In genomic region chr3:65534825-65535224, GRCh38 we compare ENCODE assay signal across 19 cellular contexts.
"Had no signal": no experiment of that assay in that cellular context is flagged by ENCODE, and none has a peak within 500 bp of the region (broad histone marks: within the 10 kb centered on the region; RNA-seq: fewer than 3 reads in every experiment).

No MANE protein-coding gene starts in this region.

- H3K9me3 ChIP-seq: gastrocnemius medialis had no signal

- H3K36me3 ChIP-seq: gastrocnemius medialis had no signal

- H3K27ac ChIP-seq: gastrocnemius medialis had no signal

- ATAC-seq: activated naive CD8-positive, alpha-beta T cell treated with anti-CD3 and anti-CD28 coated beads, Interleukin-2, amount 50 U/mL, for 24 hours; activated T-cell treated with anti-CD3 and anti-CD28 coated beads, Interleukin-2, amount 50 U/mL, for 4 hours had no signal

- H3K36me3 Mint-ChIP-seq: activated naive CD4-positive, alpha-beta T cell treated with anti-CD3 and anti-CD28 coated beads, Interleukin-2, amount 10 ng/mL, durations not matched to agents 7 days and 5 days; memory B cell; naive B cell had no signal

- H3K4me1 Mint-ChIP-seq: activated CD4-positive, alpha-beta T cell treated with anti-CD3 and anti-CD28 coated beads, Interleukin-2, amount 10 ng/mL, durations not matched to agents 24 days and 14 days; activated naive CD4-positive, alpha-beta T cell treated with anti-CD3 and anti-CD28 coated beads, Interleukin-2, amount 10 ng/mL, durations not matched to agents 7 days and 5 days; activated naive CD8-positive, alpha-beta T cell treated with anti-CD3 and anti-CD28 coated beads, Interleukin-2, amount 50 U/mL, for 24 hours; memory B cell; naive B cell had no signal

- H3K9me3 Mint-ChIP-seq: activated CD4-positive, alpha-beta T cell treated with anti-CD3 and anti-CD28 coated beads, Interleukin-2, amount 10 ng/mL, durations not matched to agents 24 days and 14 days; activated naive CD8-positive, alpha-beta T cell treated with anti-CD3 and anti-CD28 coated beads, Interleukin-2, amount 50 U/mL, for 24 hours; activated T-cell treated with anti-CD3 and anti-CD28 coated beads, Interleukin-2, amount 50 U/mL, for 4 hours; brain; neural crest cell had no signal

- H3K4me3 ChIP-seq: gastrocnemius medialis had no signal

- H3K4me3 Mint-ChIP-seq: activated CD4-positive, alpha-beta T cell treated with anti-CD3 and anti-CD28 coated beads, Interleukin-2, amount 10 ng/mL, durations not matched to agents 24 days and 14 days; activated naive CD4-positive, alpha-beta T cell treated with anti-CD3 and anti-CD28 coated beads, Interleukin-2, amount 10 ng/mL, durations not matched to agents 7 days and 5 days; activated naive CD8-positive, alpha-beta T cell treated with anti-CD3 and anti-CD28 coated beads, Interleukin-2, amount 50 U/mL, for 24 hours; activated T-cell treated with anti-CD3 and anti-CD28 coated beads, Interleukin-2, amount 50 U/mL, for 4 hours; memory B cell; naive B cell; neural crest cell had no signal

- H3K27me3 ChIP-seq: gastrocnemius medialis had no signal

- DNase-seq: activated CD4-positive, alpha-beta T cell treated with anti-CD3 and anti-CD28 coated beads, Interleukin-2, amount 10 ng/mL, durations not matched to agents 24 days and 14 days; activated CD8-positive, alpha-beta memory T cell treated with anti-CD3 and anti-CD28 coated beads, Interleukin-2, amount 50 U/mL, for 4 hours; activated naive CD4-positive, alpha-beta T cell treated with anti-CD3 and anti-CD28 coated beads, Interleukin-2, amount 10 ng/mL, durations not matched to agents 7 days and 5 days; activated naive CD8-positive, alpha-beta T cell treated with anti-CD3 and anti-CD28 coated beads, Interleukin-2, amount 50 U/mL, for 24 hours; activated T-cell treated with anti-CD3 and anti-CD28 coated beads, Interleukin-2, amount 50 U/mL, for 4 hours; anterior cingulate cortex; central memory CD4-positive, alpha-beta T cell; effector CD4-positive, alpha-beta T cell; gastrocnemius medialis; head of caudate nucleus; naive B cell; stimulated activated CD4-positive, alpha-beta T cell treated with anti-CD3 and anti-CD28 coated beads, Interleukin-12 subunit alpha, Interleukin-12 subunit beta, amount 100 ng/mL, for 4 hours; stimulated activated CD4-positive, alpha-beta T cell treated with anti-CD3 and anti-CD28 coated beads, Interleukin-1b, Interleukin-23, amount 100 ng/mL, for 48 hours; stimulated activated CD8-positive, alpha-beta memory T cell treated with anti-CD3 and anti-CD28 coated beads, Interleukin-4, amount 100 ng/mL, for 48 hours; stimulated activated naive CD4-positive, alpha-beta T cell; T1000 had no signal

- H3K27me3 Mint-ChIP-seq: activated CD4-positive, alpha-beta T cell treated with anti-CD3 and anti-CD28 coated beads, Interleukin-2, amount 10 ng/mL, durations not matched to agents 24 days and 14 days; activated naive CD4-positive, alpha-beta T cell treated with anti-CD3 and anti-CD28 coated beads, Interleukin-2, amount 10 ng/mL, durations not matched to agents 7 days and 5 days; activated naive CD8-positive, alpha-beta T cell treated with anti-CD3 and anti-CD28 coated beads, Interleukin-2, amount 50 U/mL, for 24 hours; brain; memory B cell; naive B cell had no signal

- H3K27ac Mint-ChIP-seq: activated CD4-positive, alpha-beta T cell treated with anti-CD3 and anti-CD28 coated beads, Interleukin-2, amount 10 ng/mL, durations not matched to agents 24 days and 14 days; activated naive CD4-positive, alpha-beta T cell treated with anti-CD3 and anti-CD28 coated beads, Interleukin-2, amount 10 ng/mL, durations not matched to agents 7 days and 5 days; activated naive CD8-positive, alpha-beta T cell treated with anti-CD3 and anti-CD28 coated beads, Interleukin-2, amount 50 U/mL, for 24 hours; memory B cell; naive B cell had no signal
